ENCODE assay signal across 23 cellular contexts in the genomic region with DNA sequence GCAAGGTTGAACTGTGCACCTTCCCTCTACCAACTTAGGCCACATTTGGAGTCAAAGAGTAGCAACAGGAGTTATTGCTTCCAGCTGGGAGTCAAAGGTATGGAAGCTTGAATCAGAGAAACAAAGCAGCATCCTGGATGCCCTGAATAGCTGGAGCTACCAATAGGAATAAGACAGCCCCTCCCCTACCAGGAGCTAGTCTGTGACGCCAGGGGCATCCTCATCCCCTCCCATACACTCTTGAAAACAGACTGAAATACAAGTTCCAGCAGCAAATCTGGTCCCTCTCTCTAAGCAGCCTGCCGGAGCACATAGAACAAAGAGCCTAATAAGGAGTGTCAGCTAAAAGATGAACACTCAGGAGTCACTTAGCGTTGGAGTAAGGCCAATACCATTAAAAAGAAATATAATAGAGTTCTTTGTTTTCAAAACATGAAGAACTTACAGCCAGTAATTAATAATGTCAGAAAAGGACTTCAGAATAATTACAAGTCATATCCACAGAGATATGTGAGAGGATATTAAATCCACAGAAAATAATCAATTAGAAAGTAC. TPM values are rescaled to one million over a fixed set of nuclear protein-coding genes. Genes with fewer than 3 reads are reported as not detected.
A peak's percentile ranks its signal among the peaks of the same experiment; 100 is the strongest.
DNase-seq lines count a peak whose midpoint lies in the region; ATAC-seq and TF ChIP-seq lines count a peak whose summit lies in the region.
"Had no signal": no experiment of that assay in that cellular context is flagged by ENCODE, and none has a peak within 500 bp of the region (broad histone marks: within the 10 kb centered on the region; RNA-seq: fewer than 3 reads in every experiment).

No MANE protein-coding gene starts in this region.

- no peak for TF ChIP-seq CTCF in esophagus muscularis mucosa (IDR thresholded peaks at IDR 0.05)

- H3K27me3 Mint-ChIP-seq in stimulated activated naive CD8-positive, alpha-beta T cell treated with anti-CD3 and anti-CD28 coated beads, Interleukin-15, amount 100 ng/mL, for 72 hours = peaks cover 9% of the 10 kb centered on the region

- no peak overlapping the region for H3K4me2 ChIP-seq in mesendoderm (ENCODE audit: low read length)
- H3K4me2 ChIP-seq: smooth muscle cell had no signal

- 18% methylated on average over 3 of the region's 3 CpGs for WGBS in esophagus muscularis mucosa
- WGBS in mesendoderm (ENCODE audit: extremely low coverage, insufficient coverage, low lambda C conversion rate) = no CpG with 5 or more reads among the region's 3 CpGs

- H2BK15ac ChIP-seq in mesendoderm (replicated peaks; ENCODE audit: low read depth) = no peak overlapping the region

- H3K79me1 ChIP-seq in mesendoderm (ENCODE audit: low read length) = no peaks in the 10 kb centered on the region

- intact Hi-C loops in esophagus muscularis mucosa (cut with DNase I) = no loop called here

- no peak overlapping the region for H2BK5ac ChIP-seq in mesendoderm (ENCODE audit: low read length)

- H3K56ac ChIP-seq in mesendoderm (ENCODE audit: low read length) = no peak overlapping the region

- H3K4me1 ChIP-seq in esophagus muscularis mucosa (peaks cover 28 to 46% (median 38%) of the 10 kb centered on the region in 4 donors), mesendoderm (ENCODE audit: control insufficient read depth, low read depth, low read length) (no peaks in the 10 kb centered on the region), stomach smooth muscle (ENCODE audit: control insufficient read depth, insufficient read depth, low read length) (peaks cover 1% of the 10 kb centered on the region)
- H3K4me1 ChIP-seq: SJSA1 had no signal

- H3K4me1 Mint-ChIP-seq in stimulated activated naive CD8-positive, alpha-beta T cell treated with anti-CD3 and anti-CD28 coated beads, Interleukin-15, amount 100 ng/mL, for 72 hours = no peaks in the 10 kb centered on the region
- H3K4me1 Mint-ChIP-seq: naive thymus-derived CD8-positive, alpha-beta T cell; T-cell had no signal

- H2AK5ac ChIP-seq in mesendoderm (ENCODE audit: low read length) = no peak overlapping the region

- H3K27ac ChIP-seq in esophagus muscularis mucosa (replicated peaks in 1 of 4) (peak overlapping the region; percentile 72 to 87 (median 82)), mesendoderm (ENCODE audit: low read depth, low read length) (no peak overlapping the region), stomach smooth muscle (ENCODE audit: low read length) (peak overlapping the region; percentile 88)
- H3K27ac ChIP-seq: C4-2B, SJSA1 had no signal

- H3K36me3 ChIP-seq in esophagus muscularis mucosa (no peaks in the 10 kb centered on the region), mesendoderm (ENCODE audit: control insufficient read depth, insufficient read depth, low read length) (no peaks in the 10 kb centered on the region), stomach smooth muscle (ENCODE audit: control insufficient read depth in 2 of 2, insufficient read depth in 2 of 2, low read length in 2 of 2) (no peaks in the 10 kb centered on the region)
- H3K36me3 ChIP-seq: SJSA1 had no signal

- no peak overlapping the region for H3K4ac ChIP-seq in mesendoderm (ENCODE audit: low read depth, low read length)

- H3K23ac ChIP-seq in mesendoderm (ENCODE audit: low read length) = no peak overlapping the region

- H3K9ac ChIP-seq in mesendoderm (ENCODE audit: low read length) (no peak overlapping the region), stomach smooth muscle (ENCODE audit: low read length in 2 of 2) (peak overlapping the region; percentile 53 to 58)

- DNase-seq in NCI-H1105 treated with DMSO at 0.1 percent for 48 hours (lab: John Stamatoyannopoulos, UW) = peak; percentile 94
- no peak for DNase-seq in esophagus muscularis mucosa (ENCODE audit: extremely low spot score)
- peak; percentile 20 for DNase-seq in mesendoderm
- no peak for DNase-seq in stimulated activated naive CD8-positive, alpha-beta T cell treated with anti-CD3 and anti-CD28 coated beads, Interleukin-15, amount 100 ng/mL, for 72 hours
- DNase-seq: activated CD4-positive, alpha-beta T cell treated with anti-CD3 and anti-CD28 coated beads, Interleukin-2, amount 50 U/mL, for 4 hours; activated naive CD4-positive, alpha-beta T cell treated with anti-CD3 and anti-CD28 coated beads for 36 hours; Calu3; DMS79 treated with DMSO at 0.1 percent for 48 hours; head of caudate nucleus; left colon; naive thymus-derived CD8-positive, alpha-beta T cell; NCI-H1694; NCI-H526 treated with DMSO at 0.1 percent for 48 hours; substantia nigra; T-cell had no signal

- no peak for TF ChIP-seq POLR2A in esophagus muscularis mucosa (IDR thresholded peaks at IDR 0.05; ENCODE audit: low read depth)

- no peak for ATAC-seq in stimulated activated naive CD8-positive, alpha-beta T cell treated with anti-CD3 and anti-CD28 coated beads, Interleukin-15, amount 100 ng/mL, for 72 hours
- ATAC-seq in GM18502 (IDR thresholded peaks at IDR 0.05; ENCODE audit: poor library complexity, unreplicated experiment) (no peak), HG03457 (IDR thresholded peaks at IDR 0.05; ENCODE audit: unreplicated experiment) (no peak)
- ATAC-seq: left colon; naive thymus-derived CD8-positive, alpha-beta T cell; T-cell had no signal

- no peak overlapping the region for H4K5ac ChIP-seq in mesendoderm (ENCODE audit: low read length)

- H3K9me3 Mint-ChIP-seq in stimulated activated naive CD8-positive, alpha-beta T cell treated with anti-CD3 and anti-CD28 coated beads, Interleukin-15, amount 100 ng/mL, for 72 hours = peaks cover 0 to 8% of the 10 kb centered on the region in 2 donors
- H3K9me3 Mint-ChIP-seq: activated naive CD4-positive, alpha-beta T cell treated with anti-CD3 and anti-CD28 coated beads for 36 hours; activated T-helper 1 cell treated with anti-CD3 and anti-CD28 coated beads, Interleukin-12 subunit alpha, Interleukin-12 subunit beta, Interleukin-2, Interleukin-4 antibody, amounts not matched to agents 30 ng/mL and 10 ng/mL and 1 ng/mL, durations not matched to agents 14 hours and 24 hours and 36 hours had no signal

- no peak overlapping the region for H3K18ac ChIP-seq in mesendoderm (ENCODE audit: low read length)

- H3K9me3 ChIP-seq in esophagus muscularis mucosa (no peaks in the 10 kb centered on the region), stomach smooth muscle (ENCODE audit: control insufficient read depth in 2 of 2, low read length in 2 of 2) (no peaks in the 10 kb centered on the region)
- H3K9me3 ChIP-seq: SJSA1 had no signal

- H3K4me3 ChIP-seq in esophagus muscularis mucosa (peak overlapping the region in 2 of 4 donors; percentile 4), mesendoderm (ENCODE audit: low read length) (no peak overlapping the region), stomach smooth muscle (ENCODE audit: low read length in 2 of 2) (peak overlapping the region; percentile 17 to 35)
- H3K4me3 ChIP-seq: SJSA1, smooth muscle cell had no signal

- H3K27ac Mint-ChIP-seq in stimulated activated naive CD8-positive, alpha-beta T cell treated with anti-CD3 and anti-CD28 coated beads, Interleukin-15, amount 100 ng/mL, for 72 hours = no peak overlapping the region
- H3K27ac Mint-ChIP-seq: activated naive CD4-positive, alpha-beta T cell treated with anti-CD3 and anti-CD28 coated beads for 36 hours; activated T-helper 1 cell treated with anti-CD3 and anti-CD28 coated beads, Interleukin-12 subunit alpha, Interleukin-12 subunit beta, Interleukin-2, Interleukin-4 antibody, amounts not matched to agents 30 ng/mL and 10 ng/mL and 1 ng/mL, durations not matched to agents 14 hours and 24 hours and 36 hours; brain; naive thymus-derived CD8-positive, alpha-beta T cell; T-cell had no signal

- H3K4me3 Mint-ChIP-seq in stimulated activated naive CD8-positive, alpha-beta T cell treated with anti-CD3 and anti-CD28 coated beads, Interleukin-15, amount 100 ng/mL, for 72 hours = no peak overlapping the region
- H3K4me3 Mint-ChIP-seq: activated naive CD4-positive, alpha-beta T cell treated with anti-CD3 and anti-CD28 coated beads for 36 hours; activated T-helper 1 cell treated with anti-CD3 and anti-CD28 coated beads, Interleukin-12 subunit alpha, Interleukin-12 subunit beta, Interleukin-2, Interleukin-4 antibody, amounts not matched to agents 30 ng/mL and 10 ng/mL and 1 ng/mL, durations not matched to agents 14 hours and 24 hours and 36 hours; brain; naive thymus-derived CD8-positive, alpha-beta T cell; T-cell had no signal

- no peak overlapping the region for H2BK120ac ChIP-seq in mesendoderm (ENCODE audit: low read depth, low read length)

- H3K27me3 ChIP-seq in esophagus muscularis mucosa (no peaks in the 10 kb centered on the region), mesendoderm (ENCODE audit: insufficient read depth, low read length, poor library complexity) (no peaks in the 10 kb centered on the region), stomach smooth muscle (ENCODE audit: control insufficient read depth in 1 of 2, insufficient read depth in 2 of 2, low read length in 2 of 2) (no peaks in the 10 kb centered on the region)
- H3K27me3 ChIP-seq: SJSA1 had no signal

- TF ChIP-seq EP300 in esophagus muscularis mucosa (IDR thresholded peaks at IDR 0.05) = no peak

- no peaks in the 10 kb centered on the region for H3K79me2 ChIP-seq in mesendoderm (ENCODE audit: control insufficient read depth, insufficient read depth, low read length)

- no peak overlapping the region for H4K8ac ChIP-seq in mesendoderm (ENCODE audit: low read depth, low read length)

RNA-seq across cellular contexts. Expression of a gene that starts 25.6 kb away (rescaled TPM):
- 10 to 100 TPM; 41.7 to 53.3 (median 48.4) TPM for total RNA-seq in esophagus muscularis mucosa
- 2.2 TPM for polyA plus RNA-seq in mesendoderm (2013, experiment 1 of 2)
- polyA plus RNA-seq in mesendoderm (2013, experiment 2 of 2) = 2.4 TPM
- total RNA-seq: activated naive CD4-positive, alpha-beta T cell treated with anti-CD3 and anti-CD28 coated beads for 36 hours; activated T-helper 1 cell treated with anti-CD3 and anti-CD28 coated beads, Interleukin-12 subunit alpha, Interleukin-12 subunit beta, Interleukin-2, Interleukin-4 antibody, amounts not matched to agents 30 ng/mL and 10 ng/mL and 1 ng/mL, durations not matched to agents 14 hours and 24 hours and 36 hours; Calu3; naive thymus-derived CD8-positive, alpha-beta T cell had no signal

Comparison
In these comparisons a context has a peak if more than half of its experiments do, and no peak if none do; other contexts are left out.
1. DNase-seq: peak in NCI-H1105 treated with DMSO at 0.1 percent for 48 hours (single experiment) and mesendoderm (single experiment); none in esophagus muscularis mucosa (single experiment) and stimulated activated naive CD8-positive, alpha-beta T cell treated with anti-CD3 and anti-CD28 coated beads, Interleukin-15, amount 100 ng/mL, for 72 hours (0 of 2).